Comparison of ENCODE assay signal across 18 cellular contexts in genomic region chr3:146154316-146154715, GRCh38. TPM values are rescaled to one million over a fixed set of nuclear protein-coding genes. Genes with fewer than 3 reads are reported as not detected.
"Had no signal": no experiment of that assay in that cellular context is flagged by ENCODE, and none has a peak within 500 bp of the region (broad histone marks: within the 10 kb centered on the region; RNA-seq: fewer than 3 reads in every experiment).

No MANE protein-coding gene starts in this region.

- H3K27ac ChIP-seq: lower lobe of right lung, neural progenitor cell, upper lobe of left lung had no signal

- H3K4me3 ChIP-seq: esophagus squamous epithelium, lower lobe of right lung, neural progenitor cell, ovary, upper lobe of left lung had no signal

- H3K36me3 ChIP-seq: lower lobe of right lung, neural progenitor cell, ovary, upper lobe of left lung had no signal

- ATAC-seq: activated naive CD8-positive, alpha-beta T cell treated with anti-CD3 and anti-CD28 coated beads, Interleukin-2, amount 50 U/mL, for 24 hours; activated T-helper 17 cell treated with anti-CD3 and anti-CD28 coated beads, Interleukin-2, amount 50 U/mL, for 72 hours; lower lobe of right lung; stimulated activated naive B cell treated with anti-CD40 and anti-IgM and Interleukin-4, amounts not matched to agents 10 μg/mL and 1 μg/mL and 100 μg/mL, for 72 hours had no signal

- H3K4me1 ChIP-seq: neural progenitor cell had no signal

- DNase-seq: activated CD4-positive, CD25-positive, alpha-beta regulatory T cell treated with anti-CD3 and anti-CD28 coated beads, Interleukin-2, amount 50 U/mL, for 72 hours; activated naive CD4-positive, alpha-beta T cell treated with anti-CD3 and anti-CD28 coated beads for 36 hours; activated naive CD8-positive, alpha-beta T cell treated with anti-CD3 and anti-CD28 coated beads, Interleukin-2, amount 50 U/mL, for 24 hours; aorta; esophagus squamous epithelium; glutamatergic neuron; immature natural killer cell; lower lobe of right lung; ovary; SK-N-SH; stimulated activated CD4-positive, alpha-beta T cell treated with anti-CD3 and anti-CD28 coated beads, Interleukin-15, amount 100 ng/mL, for 24 hours; stimulated activated CD4-positive, alpha-beta T cell treated with anti-CD3 and anti-CD28 coated beads, Interleukin-4, amount 100 ng/mL, for 1 hour; stimulated activated naive B cell treated with anti-CD40 and anti-IgM and Interleukin-4, amounts not matched to agents 10 μg/mL and 1 μg/mL and 100 μg/mL, for 72 hours; substantia nigra; T-helper 1 cell; upper lobe of left lung had no signal

- H2AFZ ChIP-seq: neural progenitor cell had no signal

- H3K9me3 ChIP-seq: esophagus squamous epithelium, lower lobe of right lung, ovary, SK-N-SH, upper lobe of left lung had no signal

- H3K27me3 ChIP-seq: esophagus squamous epithelium, neural progenitor cell, ovary, upper lobe of left lung had no signal

- H3K4me2 ChIP-seq: neural progenitor cell, SK-N-SH had no signal

RNA-seq across cellular contexts. Expression of gene PLOD2, which starts 6.7 kb away (rescaled TPM):
- polyA plus RNA-seq: immature natural killer cell had no signal
